Comparison of ENCODE assay signal across 8 cellular contexts in genomic region chr1:27574871-27575831, GRCh38. TPM values are rescaled to one million over a fixed set of nuclear protein-coding genes. Genes with fewer than 3 reads are reported as not detected.
DNase-seq lines count a peak whose midpoint lies in the region; ATAC-seq and TF ChIP-seq lines count a peak whose summit lies in the region.

No MANE protein-coding gene starts in this region.

- no peaks in the 10 kb centered on the region for H3K27me3 Mint-ChIP-seq in effector memory CD8-positive, alpha-beta T cell
- H3K27me3 Mint-ChIP-seq in memory B cell, result no peaks in the 10 kb centered on the region

- no peak for TF ChIP-seq POLR2A in transverse colon (IDR thresholded peaks at IDR 0.05)

- no peaks in the 10 kb centered on the region for H3K27me3 ChIP-seq in transverse colon

- no peak overlapping the region for H3K27ac Mint-ChIP-seq in effector memory CD8-positive, alpha-beta T cell
- no peak overlapping the region for H3K27ac Mint-ChIP-seq in memory B cell

- no peaks in the 10 kb centered on the region for H3K9me3 ChIP-seq in transverse colon

- in situ Hi-C loops in transverse colon (cut with MboI; ENCODE audit: low pct_ligation_motif_present in 1 of 4, low pct_unique_long_range_greater_than_20kb in 1 of 4, low sequenced_read_pairs in 3 of 4), result no loop called here

- peaks cover 47 to 75% (median 64%) of the 10 kb centered on the region in 4 donors for H3K4me1 ChIP-seq in transverse colon

- DNase-seq in ELR (ENCODE audit: low read depth), result peak; percentile 83
- peak; percentile 92 for DNase-seq in NCI-H226
- DNase-seq in effector memory CD8-positive, alpha-beta T cell, result no peak
- DNase-seq in memory B cell (ENCODE audit: low spot score in 2 of 2), result no peak
- peak; percentile 66 for DNase-seq in transverse colon
- no peak for DNase-seq in NOMO-1 treated with dmso at 0.1 percent for 144 hours (lab: John Stamatoyannopoulos, UW; ENCODE audit: unreplicated experiment)
- no peak for DNase-seq in GM20000 (ENCODE audit: low spot score)

- H3K4me3 Mint-ChIP-seq in effector memory CD8-positive, alpha-beta T cell, result no peak overlapping the region
- peak overlapping the region; percentile 64 for H3K4me3 Mint-ChIP-seq in memory B cell

- TF ChIP-seq CTCF in transverse colon (IDR thresholded peaks at IDR 0.05) (peak in 2 of 5 experiments; percentile 9 to 12), GM20000 (IDR thresholded peaks at IDR 0.05; ENCODE audit: extremely low read depth, missing control alignments) (no peak)

- intact Hi-C loops in transverse colon (cut with DNase I; ENCODE audit: low total_unique reads), result no loop called here

- peak overlapping the region; percentile 83 to 95 (median 92) for H3K27ac ChIP-seq in transverse colon

- peak overlapping the region; percentile 18 to 50 (median 44) for H3K4me3 ChIP-seq in transverse colon

- H3K36me3 ChIP-seq in transverse colon, result no peaks in the 10 kb centered on the region

- peaks cover 8% of the 10 kb centered on the region for H3K36me3 Mint-ChIP-seq in effector memory CD8-positive, alpha-beta T cell (ENCODE audit: insufficient read depth)
- no peaks in the 10 kb centered on the region for H3K36me3 Mint-ChIP-seq in memory B cell

- TF ChIP-seq EP300 in transverse colon (IDR thresholded peaks at IDR 0.05; ENCODE audit: low read depth), result no peak

- H3K9me3 Mint-ChIP-seq in effector memory CD8-positive, alpha-beta T cell, result no peaks in the 10 kb centered on the region
- H3K9me3 Mint-ChIP-seq in memory B cell, result no peaks in the 10 kb centered on the region

- WGBS in transverse colon (ENCODE audit: low coverage in 1 of 2), 2 donors, result 12% methylated on average over 51 of the region's 83 CpGs; no CpG with 5 or more reads in 1 of the 2 donors

- ATAC-seq in effector memory CD8-positive, alpha-beta T cell (replicated peaks), result peak; percentile 14
- peak; percentile 43 for ATAC-seq in memory B cell (ENCODE audit: low read depth)
- ATAC-seq in HG03196 (IDR thresholded peaks at IDR 0.05; ENCODE audit: unreplicated experiment), result no peak

- H3K4me1 Mint-ChIP-seq in effector memory CD8-positive, alpha-beta T cell (ENCODE audit: low read depth in 2 of 2), result peaks cover 14 to 27% of the 10 kb centered on the region in 2 donors
- H3K4me1 Mint-ChIP-seq in memory B cell, result peaks cover 16% of the 10 kb centered on the region

RNA-seq across cellular contexts. Expression of gene AHDC1, which starts 28.8 kb away (rescaled TPM):
- 10 to 100 TPM; 11.7 to 34.4 (median 21.3) TPM for total RNA-seq in transverse colon

RNA-seq across cellular contexts. Expression of gene FGR, which starts 59.8 kb away (rescaled TPM):
- 1 to 10 TPM; 2.2 to 8.8 (median 5.8) TPM for total RNA-seq in transverse colon

Comparison
In these comparisons a context has a peak if more than half of its experiments do, and no peak if none do; other contexts are left out.
1. DNase-seq: peak in ELR (single experiment), NCI-H226 (single experiment) and transverse colon (single experiment); none in effector memory CD8-positive, alpha-beta T cell (0 of 3), memory B cell (0 of 2), NOMO-1 treated with dmso at 0.1 percent for 144 hours (single experiment) and GM20000 (single experiment).